Comparison of ENCODE assay signal across 4 cellular contexts in the genomic region with DNA sequence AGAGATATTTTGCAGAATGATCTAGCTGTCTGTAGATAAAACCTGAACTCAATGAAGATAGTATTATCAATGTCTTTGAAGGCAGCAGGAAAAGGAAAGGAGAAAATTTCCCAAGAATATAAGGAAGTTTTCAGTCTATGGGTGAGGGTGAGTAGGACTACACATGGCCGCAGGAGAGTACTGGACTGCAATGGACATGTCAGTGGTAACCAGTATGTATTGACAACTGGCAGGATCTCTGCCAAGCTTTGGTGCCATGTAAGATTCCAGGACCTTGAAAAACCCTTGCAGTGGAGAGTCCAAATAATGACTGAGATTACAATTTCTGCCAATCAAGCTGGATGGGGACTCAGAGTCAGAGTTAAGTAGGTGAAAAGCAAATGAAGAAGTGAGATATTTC. TPM values are rescaled to one million over a fixed set of nuclear protein-coding genes. Genes with fewer than 3 reads are reported as not detected.
"Had no signal": no experiment of that assay in that cellular context is flagged by ENCODE, and none has a peak within 500 bp of the region (broad histone marks: within the 10 kb centered on the region; RNA-seq: fewer than 3 reads in every experiment).

No MANE protein-coding gene starts in this region.

RNA-seq across cellular contexts. Expression of a gene that starts 29.3 kb away (rescaled TPM):
- total RNA-seq: psoas muscle, right atrium auricular region had no signal
- polyA plus RNA-seq: naive thymus-derived CD4-positive, alpha-beta T cell; naive thymus-derived CD8-positive, alpha-beta T cell had no signal
